12 cellular contexts compared by ENCODE assay signal in the genomic region with DNA sequence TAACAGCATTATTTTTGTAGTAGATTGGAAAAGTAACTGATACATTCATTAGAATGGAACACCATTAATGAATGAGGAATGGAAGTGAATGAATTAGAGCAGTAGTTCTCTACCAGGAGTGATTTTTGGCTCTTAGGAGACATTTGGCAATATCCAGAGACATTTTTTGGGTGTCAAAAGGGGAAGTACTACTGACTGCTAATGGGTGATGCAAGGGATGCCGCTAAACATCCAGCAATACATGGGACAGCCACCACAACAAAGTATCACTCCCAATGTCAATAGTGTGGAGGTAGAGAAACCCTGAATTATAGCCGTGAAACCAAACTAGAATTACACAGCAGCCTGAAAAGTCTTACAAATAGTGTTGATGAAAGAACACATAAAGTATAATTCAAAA. TPM values are rescaled to one million over a fixed set of nuclear protein-coding genes. Genes with fewer than 3 reads are reported as not detected.
DNase-seq lines count a peak whose midpoint lies in the region; ATAC-seq, FAIRE-seq and TF ChIP-seq lines count a peak whose summit lies in the region.
"Had no signal": no experiment of that assay in that cellular context is flagged by ENCODE, and none has a peak within 500 bp of the region (broad histone marks: within the 10 kb centered on the region; RNA-seq: fewer than 3 reads in every experiment).

No MANE protein-coding gene starts in this region.

- H2AFZ ChIP-seq in astrocyte (ENCODE audit: low read depth, low read length) = no peak overlapping the region
- no peak overlapping the region for H2AFZ ChIP-seq in neural progenitor cell (replicated peaks)

- H3K4me1 Mint-ChIP-seq in astrocyte (ENCODE audit: low read depth, unreplicated experiment) (peaks cover 26% of the 10 kb centered on the region), neural progenitor cell (peaks cover 17% of the 10 kb centered on the region)

- H3K36me3 ChIP-seq in DOHH2 (ENCODE audit: control insufficient read depth, low read length) (peaks cover 42% of the 10 kb centered on the region), astrocyte (ENCODE audit: insufficient read depth, low read length) (no peaks in the 10 kb centered on the region), neural progenitor cell (no peaks in the 10 kb centered on the region), colonic mucosa (no peaks in the 10 kb centered on the region)
- H3K36me3 ChIP-seq: upper lobe of left lung had no signal

- peak overlapping the region; percentile 78 for H3K4me2 ChIP-seq in DOHH2 (ENCODE audit: low read length)
- H3K4me2 ChIP-seq in astrocyte (ENCODE audit: low read length) = peak overlapping the region; percentile 91
- H3K4me2 ChIP-seq in neural progenitor cell = peak overlapping the region; percentile 92

- H3K9me3 Mint-ChIP-seq in astrocyte (ENCODE audit: unreplicated experiment) (no peaks in the 10 kb centered on the region), neural progenitor cell (no peaks in the 10 kb centered on the region)

- TF ChIP-seq CTCF in DOHH2 (IDR thresholded peaks at IDR 0.05; ENCODE audit: low read depth, low read length, poor library complexity, severe bottlenecking) (no peak), astrocyte (IDR thresholded peaks at IDR 0.05; ENCODE audit: insufficient read depth, low read depth, low read length) (no peak), neural progenitor cell (IDR thresholded peaks at IDR 0.05) (no peak), colonic mucosa (IDR thresholded peaks at IDR 0.05) (no peak)

- intact Hi-C loops in colonic mucosa (cut with DNase I) = loop anchor here (10.0 kb wide), 1 partner anchor 69 kb away; a partner anchor contains a TSS

- peak; percentile 92 for DNase-seq in MV-4-11 (lab: John Stamatoyannopoulos, UW)
- DNase-seq in astrocyte (ENCODE audit: low read depth) = no peak
- no peak for DNase-seq in neural progenitor cell (ENCODE audit: low spot score)
- no peak for DNase-seq in colonic mucosa
- no peak for DNase-seq in medulla oblongata (ENCODE audit: extremely low spot score)
- DNase-seq: activated CD4-positive, alpha-beta T cell treated with anti-CD3 and anti-CD28 coated beads, Interleukin-2, amount 50 U/mL, for 48 hours; effector CD4-positive, alpha-beta T cell; stimulated activated CD4-positive, alpha-beta T cell treated with anti-CD3 and anti-CD28 coated beads, Interleukin-15, amount 100 ng/mL, for 24 hours had no signal

- H3K27me3 Mint-ChIP-seq in astrocyte (ENCODE audit: low read depth, unreplicated experiment) = no peaks in the 10 kb centered on the region
- H3K27me3 Mint-ChIP-seq in neural progenitor cell (ENCODE audit: insufficient read depth, low read depth) = peaks cover 2% of the 10 kb centered on the region

- H3K27ac ChIP-seq in DOHH2 (ENCODE audit: low read depth, low read length) = no peak overlapping the region
- H3K27ac ChIP-seq in astrocyte (ENCODE audit: low read depth, low read length) = no peak overlapping the region
- H3K27ac ChIP-seq in neural progenitor cell = no peak overlapping the region
- H3K27ac ChIP-seq in colonic mucosa = no peak overlapping the region

- ATAC-seq in HG03378 (IDR thresholded peaks at IDR 0.05; ENCODE audit: unreplicated experiment) (no peak), GM19023 (IDR thresholded peaks at IDR 0.05; ENCODE audit: unreplicated experiment) (no peak)

- no peaks in the 10 kb centered on the region for H3F3A ChIP-seq in DOHH2 (ENCODE audit: control insufficient read depth, insufficient read depth)
- H3F3A ChIP-seq in neural progenitor cell (ENCODE audit: low read depth) = peaks cover 8% of the 10 kb centered on the region

- H3K36me3 Mint-ChIP-seq in astrocyte (ENCODE audit: low read depth, unreplicated experiment) = peaks cover 2% of the 10 kb centered on the region
- H3K36me3 Mint-ChIP-seq in neural progenitor cell = peaks cover 1% of the 10 kb centered on the region

- H3K27ac Mint-ChIP-seq in astrocyte (ENCODE audit: unreplicated experiment) (no peak overlapping the region), neural progenitor cell (no peak overlapping the region)

- FAIRE-seq in astrocyte (lab: Jason Lieb, UNC) = no peak

- H3K4me3 ChIP-seq in DOHH2 (ENCODE audit: low read length) (peak overlapping the region; percentile 93), astrocyte (ENCODE audit: insufficient read depth, low read depth, low read length) (no peak overlapping the region), neural progenitor cell (no peak overlapping the region), colonic mucosa (no peak overlapping the region)

- H3K9me2 ChIP-seq in DOHH2 (replicated peaks; ENCODE audit: control insufficient read depth, low read length) = no peaks in the 10 kb centered on the region

- no peaks in the 10 kb centered on the region for H3K9me3 ChIP-seq in DOHH2 (ENCODE audit: control insufficient read depth, insufficient read depth, low read length)
- H3K9me3 ChIP-seq in astrocyte (ENCODE audit: insufficient read depth, low read depth, low read length) = no peaks in the 10 kb centered on the region
- H3K9me3 ChIP-seq in neural progenitor cell (ENCODE audit: low read depth) = no peaks in the 10 kb centered on the region
- H3K9me3 ChIP-seq in colonic mucosa = no peaks in the 10 kb centered on the region
- H3K9me3 ChIP-seq: upper lobe of left lung had no signal

- H3K4me3 Mint-ChIP-seq in astrocyte (ENCODE audit: unreplicated experiment) (peak overlapping the region; percentile 83), neural progenitor cell (peak overlapping the region; percentile 87)

- peaks cover 4% of the 10 kb centered on the region; the same call in 1 of the 2 replicates for H3K27me3 ChIP-seq in DOHH2 (ENCODE audit: control insufficient read depth, low read length)
- peaks cover 4% of the 10 kb centered on the region for H3K27me3 ChIP-seq in astrocyte (ENCODE audit: insufficient read depth, low read length)
- no peaks in the 10 kb centered on the region for H3K27me3 ChIP-seq in neural progenitor cell
- H3K27me3 ChIP-seq in colonic mucosa = no peaks in the 10 kb centered on the region
- H3K27me3 ChIP-seq: upper lobe of left lung had no signal

- peaks cover 70% of the 10 kb centered on the region for H3K79me2 ChIP-seq in DOHH2 (ENCODE audit: control insufficient read depth, low read length)
- peaks cover 50% of the 10 kb centered on the region for H3K79me2 ChIP-seq in astrocyte (ENCODE audit: insufficient read depth, low read length)
- peaks cover 48% of the 10 kb centered on the region for H3K79me2 ChIP-seq in neural progenitor cell (ENCODE audit: low read depth)

- H3K4me1 ChIP-seq in DOHH2 (ENCODE audit: control insufficient read depth, low read length) = peaks cover 19% of the 10 kb centered on the region
- H3K4me1 ChIP-seq in astrocyte (ENCODE audit: insufficient read depth, low read length) = peaks cover 18% of the 10 kb centered on the region
- peaks cover 10% of the 10 kb centered on the region for H3K4me1 ChIP-seq in neural progenitor cell
- H3K4me1 ChIP-seq in colonic mucosa = peaks cover 6% of the 10 kb centered on the region

- peaks cover 12% of the 10 kb centered on the region for H4K20me1 ChIP-seq in DOHH2 (ENCODE audit: control insufficient read depth, insufficient read depth, low read depth, low read length)
- H4K20me1 ChIP-seq in astrocyte (ENCODE audit: insufficient read depth, low read length) = peaks cover 18% of the 10 kb centered on the region
- H4K20me1 ChIP-seq in neural progenitor cell (ENCODE audit: low read depth) = peaks cover 12% of the 10 kb centered on the region

- H3K9ac ChIP-seq in astrocyte (ENCODE audit: low read length) (no peak overlapping the region), neural progenitor cell (no peak overlapping the region), colonic mucosa (ENCODE audit: low read depth in 2 of 2, low read length in 2 of 2) (no peak overlapping the region)

RNA-seq across cellular contexts. Expression of a gene that starts 1.5 kb away (rescaled TPM):
- total RNA-seq in astrocyte = 45.3 and 48.1 TPM in 2 replicates
- 24.3 and 59.8 TPM in 2 replicates for total RNA-seq in neural progenitor cell (ENCODE audit: low replicate concordance)
- total RNA-seq in colonic mucosa = 10 to 100 TPM; 46.5 to 57.7 TPM

RNA-seq across cellular contexts. Expression of a gene that starts 26.7 kb away (rescaled TPM):
- total RNA-seq in astrocyte (not detected in 2 replicates), neural progenitor cell (ENCODE audit: low replicate concordance) (not detected in 2 replicates), colonic mucosa (100 to 1,000 TPM; 489 to 682 TPM)

RNA-seq across cellular contexts. Expression of a gene that starts 36.1 kb away (rescaled TPM):
- total RNA-seq in astrocyte (0.32 and 0.43 TPM in 2 replicates), neural progenitor cell (ENCODE audit: low replicate concordance) (0.09 and 0.77 TPM in 2 replicates), colonic mucosa (under 1 TPM; 0.42 to 0.52 TPM)

RNA-seq across cellular contexts. Expression of a gene that starts 56.3 kb away (rescaled TPM):
- 32.1 and 36.3 TPM in 2 replicates for total RNA-seq in astrocyte
- total RNA-seq in neural progenitor cell (ENCODE audit: low replicate concordance) = 12.2 and 19.0 TPM in 2 replicates
- 10 to 100 TPM; 33.3 to 43.8 TPM for total RNA-seq in colonic mucosa

Comparison
In these comparisons a context has a peak if more than half of its experiments do, and no peak if none do; other contexts are left out.
1. RNA of a gene that starts 26.7 kb away (total RNA-seq): 489 to 682 TPM in colonic mucosa; not detected in astrocyte and not detected in neural progenitor cell; every median in the first group is over 100 times any median in the second.
2. Peak in every context shown above with its lines, with median percentiles within 50 percentile points of each other: H3K4me2 ChIP-seq.